ENCODE assay signal across 1 cellular context in genomic region chr19:11506101-11506555, GRCh38.
TF ChIP-seq lines count a peak whose summit lies in the region.

No MANE protein-coding gene starts in this region.

TF ChIP-seq in GM23338, 12 proteins besides CTCF, POLR2A, EP300 and RAD21 (continued from another document):
- TF ChIP-seq REST (IDR thresholded peaks at IDR 0.05; ENCODE audit: unreplicated experiment) (no peak), POLR2AphosphoS5 (IDR thresholded peaks at IDR 0.05; ENCODE audit: low read depth) (no peak), EZH2phosphoT487 (IDR thresholded peaks at IDR 0.05; ENCODE audit: unreplicated experiment) (no peak), ZNF462 (CRISPR knock-in tag; IDR thresholded peaks at IDR 0.05) (no peak), ZNF114 (CRISPR knock-in tag; IDR thresholded peaks at IDR 0.05) (no peak), ETS1 (IDR thresholded peaks at IDR 0.05) (no peak), EZH2 (IDR thresholded peaks at IDR 0.05; ENCODE audit: low read depth, unreplicated experiment) (no peak), JUNB (IDR thresholded peaks at IDR 0.05; ENCODE audit: unreplicated experiment) (no peak)
TF ChIP-seq in GM23338: peak in this region for 0.
